Comparison of ENCODE assay signal across 8 cellular contexts in the genomic region with DNA sequence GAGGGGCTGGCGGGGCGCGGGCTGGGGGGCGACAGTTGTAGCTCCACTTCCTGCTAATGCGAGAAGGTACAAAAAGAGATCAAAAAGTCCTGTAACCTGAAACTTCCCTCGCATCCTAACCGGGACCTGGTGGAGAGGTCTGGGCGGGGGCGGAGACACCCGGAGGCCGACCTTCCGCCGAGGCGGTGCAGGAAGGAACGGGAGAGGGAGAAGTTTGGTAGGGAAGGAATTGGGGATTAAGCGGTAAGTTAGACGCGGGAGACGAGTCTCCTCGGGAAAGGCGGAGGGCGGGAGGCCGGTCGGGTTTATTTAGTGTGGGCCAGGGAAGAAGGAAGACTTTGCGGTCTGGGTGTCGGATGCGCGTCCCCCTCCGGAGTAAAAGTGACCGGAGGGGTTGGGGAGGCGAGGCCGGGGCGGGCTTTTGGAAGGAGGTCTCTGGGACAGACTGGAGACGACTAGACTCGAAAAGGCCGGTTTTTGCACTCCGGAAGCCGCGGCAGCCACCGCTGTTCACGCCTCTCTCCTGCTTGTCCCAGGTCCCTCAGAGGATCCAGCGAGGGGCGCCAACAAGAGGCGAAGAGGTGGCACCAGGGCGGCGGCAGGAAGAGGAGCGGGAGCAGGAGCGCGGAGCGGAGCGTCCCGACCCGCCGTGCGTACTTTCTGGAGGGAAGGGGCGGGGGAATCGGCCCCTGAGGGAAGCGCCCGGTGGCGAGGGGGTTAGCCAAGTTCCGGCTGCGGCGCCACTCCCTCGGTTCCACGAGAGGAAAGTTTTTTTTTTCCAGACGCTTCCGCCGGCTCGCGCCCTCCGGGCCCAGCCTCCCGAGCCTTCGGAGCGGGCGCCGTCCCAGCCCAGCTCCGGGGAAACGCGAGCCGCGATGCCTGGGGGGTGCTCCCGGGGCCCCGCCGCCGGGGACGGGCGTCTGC. TPM values are rescaled to one million over a fixed set of nuclear protein-coding genes. Genes with fewer than 3 reads are reported as not detected.
A peak's percentile ranks its signal among the peaks of the same experiment; 100 is the strongest.
DNase-seq lines count a peak whose midpoint lies in the region; ATAC-seq and TF ChIP-seq lines count a peak whose summit lies in the region.

No MANE protein-coding gene starts in this region.

- intact Hi-C loops in activated CD8-positive, alpha-beta T cell treated with anti-CD3 and anti-CD28 coated beads for 36 hours (cut with micrococcal nuclease), result no loop called here

- H3K27ac ChIP-seq in CD8-positive, alpha-beta memory T cell (ENCODE audit: low read depth, low read length), result no peak overlapping the region

- H3K36me3 Mint-ChIP-seq in CD8-positive, alpha-beta memory T cell, result no peaks in the 10 kb centered on the region
- H3K36me3 Mint-ChIP-seq in activated CD8-positive, alpha-beta T cell treated with anti-CD3 and anti-CD28 coated beads for 36 hours (ENCODE audit: low read depth), result no peaks in the 10 kb centered on the region
- peaks cover 5% of the 10 kb centered on the region for H3K36me3 Mint-ChIP-seq in natural killer cell treated with Interleukin-12 subunit alpha and Interleukin-12 subunit beta and Interleukin-15 and Interleukin-18, amount 100 ng/mL, for 72 hours

- POLR2A ChIA-PET in CD8-positive, alpha-beta memory T cell (lab: Charles Lee), result no interaction called here
- POLR2A ChIA-PET in activated CD8-positive, alpha-beta T cell treated with anti-CD3 and anti-CD28 coated beads for 36 hours (lab: Charles Lee), result no interaction called here

- H3K27me3 Mint-ChIP-seq in CD8-positive, alpha-beta memory T cell, result peaks cover 32 to 56% of the 10 kb centered on the region in 2 donors
- H3K27me3 Mint-ChIP-seq in activated CD8-positive, alpha-beta T cell treated with anti-CD3 and anti-CD28 coated beads for 36 hours, result peaks cover 44% of the 10 kb centered on the region
- peaks cover 44 to 68% of the 10 kb centered on the region in 2 donors for H3K27me3 Mint-ChIP-seq in natural killer cell treated with Interleukin-12 subunit alpha and Interleukin-12 subunit beta and Interleukin-15 and Interleukin-18, amount 100 ng/mL, for 72 hours

- no peak for DNase-seq in CD8-positive, alpha-beta memory T cell
- no peak for DNase-seq in LNCaP clone FGC (ENCODE audit: low read depth)
- peak; percentile 19 for DNase-seq in activated CD8-positive, alpha-beta T cell treated with anti-CD3 and anti-CD28 coated beads for 36 hours
- peak; percentile 72 for DNase-seq in fibroblast of the aortic adventitia (ENCODE audit: low read depth)
- DNase-seq in natural killer cell treated with Interleukin-12 subunit alpha and Interleukin-12 subunit beta and Interleukin-15 and Interleukin-18, amount 100 ng/mL, for 72 hours (ENCODE audit: low spot score), result no peak
- no peak for DNase-seq in midbrain (lab: John Stamatoyannopoulos, UW)

- CTCF ChIA-PET in CD8-positive, alpha-beta memory T cell (lab: Charles Lee), result no interaction called here
- CTCF ChIA-PET in activated CD8-positive, alpha-beta T cell treated with anti-CD3 and anti-CD28 coated beads for 36 hours (lab: Charles Lee), result no interaction called here

- peaks cover 16 to 33% (median 21%) of the 10 kb centered on the region in 3 donors for H3K4me1 Mint-ChIP-seq in CD8-positive, alpha-beta memory T cell
- peaks cover 18% of the 10 kb centered on the region for H3K4me1 Mint-ChIP-seq in activated CD8-positive, alpha-beta T cell treated with anti-CD3 and anti-CD28 coated beads for 36 hours (ENCODE audit: low read depth)
- peaks cover 7 to 14% of the 10 kb centered on the region in 2 donors for H3K4me1 Mint-ChIP-seq in natural killer cell treated with Interleukin-12 subunit alpha and Interleukin-12 subunit beta and Interleukin-15 and Interleukin-18, amount 100 ng/mL, for 72 hours (ENCODE audit: low read depth in 2 of 2)

- no peaks in the 10 kb centered on the region for H3K9me3 ChIP-seq in CD8-positive, alpha-beta memory T cell (ENCODE audit: low read length)

- TF ChIP-seq CTCF in LNCaP clone FGC (IDR thresholded peaks at IDR 0.05; ENCODE audit: control insufficient read depth, extremely low read depth, insufficient read depth) (no peak), fibroblast of the aortic adventitia (IDR thresholded peaks at IDR 0.05; ENCODE audit: insufficient read depth, low read length) (no peak)
- no peak for TF ChIP-seq CTCF in activated CD8-positive, alpha-beta T cell treated with anti-CD3 and anti-CD28 coated beads for 36 hours (IDR thresholded peaks at IDR 0.05)

- peak overlapping the region in 4 of 8 donors; percentile 2 to 68 (median 54) for H3K27ac Mint-ChIP-seq in CD8-positive, alpha-beta memory T cell
- no peak overlapping the region for H3K27ac Mint-ChIP-seq in activated CD8-positive, alpha-beta T cell treated with anti-CD3 and anti-CD28 coated beads for 36 hours
- no peak overlapping the region for H3K27ac Mint-ChIP-seq in natural killer cell treated with Interleukin-12 subunit alpha and Interleukin-12 subunit beta and Interleukin-15 and Interleukin-18, amount 100 ng/mL, for 72 hours

- peak overlapping the region; percentile 41 for H3K4me3 ChIP-seq in CD8-positive, alpha-beta memory T cell (ENCODE audit: low read length)
- H3K4me3 ChIP-seq in LNCaP clone FGC (ENCODE audit: low read depth, low read length) (peak overlapping the region; percentile 36), fibroblast of the aortic adventitia (ENCODE audit: low read depth, low read length) (peak overlapping the region; percentile 84)

- H3K4me1 ChIP-seq in CD8-positive, alpha-beta memory T cell (ENCODE audit: insufficient read depth, low read length), result peaks cover 5% of the 10 kb centered on the region

- peaks cover 20% of the 10 kb centered on the region for H3K27me3 ChIP-seq in CD8-positive, alpha-beta memory T cell (ENCODE audit: insufficient read depth, low read length, poor library complexity, severe bottlenecking)

- peak overlapping the region; percentile 79 to 90 (median 86) for H3K4me3 Mint-ChIP-seq in CD8-positive, alpha-beta memory T cell
- peak overlapping the region; percentile 67 for H3K4me3 Mint-ChIP-seq in activated CD8-positive, alpha-beta T cell treated with anti-CD3 and anti-CD28 coated beads for 36 hours
- peak overlapping the region; percentile 70 for H3K4me3 Mint-ChIP-seq in natural killer cell treated with Interleukin-12 subunit alpha and Interleukin-12 subunit beta and Interleukin-15 and Interleukin-18, amount 100 ng/mL, for 72 hours

- peak; percentile 9 for ATAC-seq in GM19455 (IDR thresholded peaks at IDR 0.05; ENCODE audit: unreplicated experiment)
- no peak for ATAC-seq in activated CD8-positive, alpha-beta T cell treated with anti-CD3 and anti-CD28 coated beads for 36 hours
- ATAC-seq in natural killer cell treated with Interleukin-12 subunit alpha and Interleukin-12 subunit beta and Interleukin-15 and Interleukin-18, amount 100 ng/mL, for 72 hours, result peak; percentile 43 to 51
- ATAC-seq in HG03521 (IDR thresholded peaks at IDR 0.05; ENCODE audit: unreplicated experiment), result no peak

- no peaks in the 10 kb centered on the region for H3K9me3 Mint-ChIP-seq in CD8-positive, alpha-beta memory T cell
- no peaks in the 10 kb centered on the region for H3K9me3 Mint-ChIP-seq in activated CD8-positive, alpha-beta T cell treated with anti-CD3 and anti-CD28 coated beads for 36 hours
- no peaks in the 10 kb centered on the region for H3K9me3 Mint-ChIP-seq in natural killer cell treated with Interleukin-12 subunit alpha and Interleukin-12 subunit beta and Interleukin-15 and Interleukin-18, amount 100 ng/mL, for 72 hours

- no peaks in the 10 kb centered on the region for H3K36me3 ChIP-seq in CD8-positive, alpha-beta memory T cell (ENCODE audit: insufficient read depth, low read length)

RNA-seq across cellular contexts. Expression of gene TPBG, which starts 0.7 kb away (rescaled TPM):
- not detected for total RNA-seq in CD8-positive, alpha-beta memory T cell
- polyA plus RNA-seq in CD8-positive, alpha-beta memory T cell, result 2.0 TPM
- not detected for total RNA-seq in activated CD8-positive, alpha-beta T cell treated with anti-CD3 and anti-CD28 coated beads for 36 hours
- 34.6 and 101 TPM in 2 replicates for total RNA-seq in fibroblast of the aortic adventitia (ENCODE audit: low replicate concordance)
- under 1 TPM in 1 of 2 donors, not detected in 1; 0.07 TPM for total RNA-seq in natural killer cell treated with Interleukin-12 subunit alpha and Interleukin-12 subunit beta and Interleukin-15 and Interleukin-18, amount 100 ng/mL, for 72 hours

Comparison
In these comparisons a context has a peak if more than half of its experiments do, and no peak if none do; other contexts are left out.
1. DNase-seq: peak in activated CD8-positive, alpha-beta T cell treated with anti-CD3 and anti-CD28 coated beads for 36 hours (single experiment) and fibroblast of the aortic adventitia (single experiment); none in CD8-positive, alpha-beta memory T cell (0 of 5), LNCaP clone FGC (single experiment), natural killer cell treated with Interleukin-12 subunit alpha and Interleukin-12 subunit beta and Interleukin-15 and Interleukin-18, amount 100 ng/mL, for 72 hours (single experiment) and midbrain (single experiment).
2. ATAC-seq: peak in GM19455 (single experiment) and natural killer cell treated with Interleukin-12 subunit alpha and Interleukin-12 subunit beta and Interleukin-15 and Interleukin-18, amount 100 ng/mL, for 72 hours (2 of 2); none in activated CD8-positive, alpha-beta T cell treated with anti-CD3 and anti-CD28 coated beads for 36 hours (single experiment) and HG03521 (single experiment).
3. RNA of gene TPBG, which starts 0.7 kb away (total RNA-seq): 34.6 to 101 TPM in fibroblast of the aortic adventitia; 0.07 TPM in natural killer cell treated with Interleukin-12 subunit alpha and Interleukin-12 subunit beta and Interleukin-15 and Interleukin-18, amount 100 ng/mL, for 72 hours, not detected in activated CD8-positive, alpha-beta T cell treated with anti-CD3 and anti-CD28 coated beads for 36 hours and not detected in CD8-positive, alpha-beta memory T cell; every median in the first group is over 10 times any median in the second.
4. Peak in every context shown above with its lines, with median percentiles within 50 percentile points of each other: H3K4me3 ChIP-seq and H3K4me3 Mint-ChIP-seq.